In genomic region chr4:151797131-151797530, GRCh38 we compare ENCODE assay signal across 27 cellular contexts. TPM values are rescaled to one million over a fixed set of nuclear protein-coding genes. Genes with fewer than 3 reads are reported as not detected.
DNase-seq lines count a peak whose midpoint lies in the region; ATAC-seq, FAIRE-seq and TF ChIP-seq lines count a peak whose summit lies in the region.
"Had no signal": no experiment of that assay in that cellular context is flagged by ENCODE, and none has a peak within 500 bp of the region (broad histone marks: within the 10 kb centered on the region; RNA-seq: fewer than 3 reads in every experiment).

No MANE protein-coding gene starts in this region.

- in situ Hi-C loops in Caki2 (cut with HindIII; ENCODE audit: low pct_unique_long_range_greater_than_20kb, low sequenced_read_pairs), result no loop called here

- FAIRE-seq in small intestine (lab: Jason Lieb, UNC), result no peak
- FAIRE-seq: K562, RCC 7860 had no signal

- H3K4me1 ChIP-seq in adipocyte (ENCODE audit: control insufficient read depth, insufficient read depth, low read length) (peaks cover 14% of the 10 kb centered on the region), small intestine (ENCODE audit: control insufficient read depth in 2 of 2, insufficient read depth in 1 of 2, low read depth in 1 of 2, low read length in 1 of 2) (peaks cover 0 to 10% of the 10 kb centered on the region in 2 donors), testis (peaks cover 6% of the 10 kb centered on the region)
- H3K4me1 ChIP-seq: body of pancreas, lower lobe of right lung, prostate gland, SJSA1, vagina had no signal

- TF ChIP-seq CTCF in fibroblast of the aortic adventitia (IDR thresholded peaks at IDR 0.05; ENCODE audit: insufficient read depth, low read length), result no peak
- no peak for TF ChIP-seq CTCF in testis (IDR thresholded peaks at IDR 0.05)

- no peak for TF ChIP-seq POLR2A in testis (IDR thresholded peaks at IDR 0.05)

- WGBS in small intestine, 3 donors, result 13 to 47% (median 26%) methylated on average over 3 of the region's 3 CpGs
- 73 to 84% methylated on average over 3 of the region's 3 CpGs for WGBS in testis, 2 donors

- H3K9me3 ChIP-seq in adipocyte (ENCODE audit: control insufficient read depth, low read length) (no peaks in the 10 kb centered on the region), small intestine (ENCODE audit: control insufficient read depth, low read depth) (no peaks in the 10 kb centered on the region), testis (no peaks in the 10 kb centered on the region)
- H3K9me3 ChIP-seq: body of pancreas, esophagus muscularis mucosa, lower lobe of right lung, prostate gland, SJSA1, vagina had no signal

- H3K27ac ChIP-seq in small intestine (ENCODE audit: low read depth in 1 of 2, low read length in 1 of 2) (peak overlapping the region in 1 of 2 donors; percentile 50), testis (no peak overlapping the region)
- H3K27ac ChIP-seq: body of pancreas, esophagus muscularis mucosa, lower lobe of right lung, prostate gland, SJSA1, vagina had no signal

- H3K4me3 ChIP-seq in adipocyte (ENCODE audit: low read length), result no peak overlapping the region
- H3K4me3 ChIP-seq in fibroblast of the aortic adventitia (ENCODE audit: low read depth, low read length), result no peak overlapping the region
- H3K4me3 ChIP-seq in small intestine (ENCODE audit: low read depth in 1 of 2, low read length in 2 of 2), result no peak overlapping the region
- no peak overlapping the region for H3K4me3 ChIP-seq in testis
- H3K4me3 ChIP-seq: body of pancreas, esophagus muscularis mucosa, K562, lower lobe of right lung, prostate gland, SJSA1, vagina had no signal

- H3K36me3 ChIP-seq in adipocyte (ENCODE audit: control insufficient read depth, insufficient read depth, low read length, severe bottlenecking), result no peaks in the 10 kb centered on the region
- no peaks in the 10 kb centered on the region for H3K36me3 ChIP-seq in small intestine (ENCODE audit: control insufficient read depth in 2 of 2, insufficient read depth in 2 of 2, low read length in 2 of 2)
- H3K36me3 ChIP-seq in testis (ENCODE audit: low read depth, missing control alignments), result no peaks in the 10 kb centered on the region
- H3K36me3 ChIP-seq: esophagus muscularis mucosa, lower lobe of right lung, prostate gland, SJSA1, vagina had no signal

- intact Hi-C loops in testis (cut with DNase I; ENCODE audit: low total_unique reads), result no loop called here

- H3K9ac ChIP-seq in adipocyte (ENCODE audit: low read length), result no peak overlapping the region

- H3K27me3 ChIP-seq in adipocyte (replicated peaks; ENCODE audit: control insufficient read depth, insufficient read depth, low read length) (peaks cover 5% of the 10 kb centered on the region), small intestine (ENCODE audit: control insufficient read depth in 2 of 2, insufficient read depth in 2 of 2, low read length in 2 of 2) (no peaks in the 10 kb centered on the region), testis (no peaks in the 10 kb centered on the region)
- H3K27me3 ChIP-seq: body of pancreas, esophagus muscularis mucosa, SJSA1, vagina had no signal

- ATAC-seq in HG03520 (IDR thresholded peaks at IDR 0.05; ENCODE audit: unreplicated experiment), result no peak
- ATAC-seq: activated CD8-positive, alpha-beta T cell treated with anti-CD3 and anti-CD28 coated beads, Interleukin-2, amount 10 ng/mL, durations not matched to agents 7 days and 5 days; body of pancreas; K562; lower lobe of right lung had no signal

- DNase-seq in Caki2 (ENCODE audit: low read depth) (peak; percentile 31), adipocyte (ENCODE audit: low read depth) (peak; percentile 22), fibroblast of the aortic adventitia (ENCODE audit: low read depth) (peak; percentile 25), small intestine (peak; percentile 86), testis (no peak), NCI-H1694 treated with DMSO at 0.1 percent for 48 hours (lab: John Stamatoyannopoulos, UW) (no peak)
- DNase-seq: activated CD4-positive, alpha-beta T cell treated with anti-CD3 and anti-CD28 coated beads for 1 hour; activated CD8-positive, alpha-beta T cell treated with anti-CD3 and anti-CD28 coated beads, Interleukin-2, amount 10 ng/mL, durations not matched to agents 7 days and 5 days; activated effector memory CD4-positive, alpha-beta T cell treated with anti-CD3 and anti-CD28 coated beads, Interleukin-2, amount 50 U/mL, for 16 hours; activated naive CD8-positive, alpha-beta T cell treated with anti-CD3 and anti-CD28 coated beads, Interleukin-2, amount 10 ng/mL, durations not matched to agents 7 days and 5 days; activated T-cell treated with anti-CD3 and anti-CD28 coated beads for 4 hours; body of pancreas; CD4-positive, alpha-beta T cell; DMS153; effector memory CD4-positive, alpha-beta T cell; lower lobe of right lung; NCI-H1436; NK-92 treated with Interleukin-12 subunit alpha and Interleukin-12 subunit beta, amount 100 ng/mL, for 24 hours; stimulated activated CD4-positive, alpha-beta T cell treated with anti-CD3 and anti-CD28 coated beads, Interleukin-2, amount 100 ng/mL, for 24 hours; T-helper 1 cell had no signal

RNA-seq across cellular contexts. Expression of gene GATB, which starts 36.3 kb away (rescaled TPM):
- total RNA-seq in Caki2 (2014; rRNA removed; shearing (Covaris generic); ENCODE audit: low replicate concordance), result 41.2 and 79.5 TPM in 2 replicates
- total RNA-seq in fibroblast of the aortic adventitia (ENCODE audit: low replicate concordance) (17.2 and 18.3 TPM in 2 replicates), testis (10 to 100 TPM; 44.7 to 49.4 TPM)
- polyA plus RNA-seq in small intestine (10 to 100 TPM; 10.5 to 17.0 (median 16.5) TPM), testis (ENCODE audit: insufficient read depth, low read depth, low replicate concordance) (21.9 TPM)

Comparison
In these comparisons a context has a peak if more than half of its experiments do, and no peak if none do; other contexts are left out.
1. DNase-seq: peak in Caki2 (single experiment), adipocyte (single experiment), fibroblast of the aortic adventitia (single experiment) and small intestine (single experiment); none in testis (single experiment) and NCI-H1694 treated with DMSO at 0.1 percent for 48 hours (single experiment).